ENCODE assay signal across 18 cellular contexts in genomic region chr3:31793040-31793439, GRCh38.
DNase-seq lines count a peak whose midpoint lies in the region; ATAC-seq and TF ChIP-seq lines count a peak whose summit lies in the region.
"Had no signal": no experiment of that assay in that cellular context is flagged by ENCODE, and none has a peak within 500 bp of the region (broad histone marks: within the 10 kb centered on the region; RNA-seq: fewer than 3 reads in every experiment).

No MANE protein-coding gene starts in this region.

- no peak for ATAC-seq in SK-N-SH treated with all-trans-retinoic acid at 6 μM for 48 hours
- ATAC-seq in heart right ventricle = peak in 5 of 8 donors; percentile 76 to 82 (median 79)
- no peak for ATAC-seq in HG03097 (IDR thresholded peaks at IDR 0.05; ENCODE audit: low FRiP score, unreplicated experiment)
- ATAC-seq: HCT116 had no signal

- H3K4me3 Mint-ChIP-seq in nephron = peak overlapping the region in 2 of 3 experiments; percentile 7 to 8
- H3K4me3 Mint-ChIP-seq in activated T-helper 2 cell treated with anti-CD3 and anti-CD28 coated beads, Interferon-gamma antibody, Interleukin-2, Interleukin-4, amounts not matched to agents 10 μg/mL and 5 μg/mL and 100 μg/mL, durations not matched to agents 14 hours and 24 hours and 36 hours (ENCODE audit: low read depth) = no peak overlapping the region
- H3K4me3 Mint-ChIP-seq: CD4-positive, CD25-positive, alpha-beta regulatory T cell; IgD-negative memory B cell had no signal

- H3K36me3 Mint-ChIP-seq in nephron (ENCODE audit: low read depth) = peaks cover 4% of the 10 kb centered on the region
- no peaks in the 10 kb centered on the region for H3K36me3 Mint-ChIP-seq in activated T-helper 2 cell treated with anti-CD3 and anti-CD28 coated beads, Interferon-gamma antibody, Interleukin-2, Interleukin-4, amounts not matched to agents 10 μg/mL and 5 μg/mL and 100 μg/mL, durations not matched to agents 14 hours and 24 hours and 36 hours (ENCODE audit: low read depth)
- H3K36me3 Mint-ChIP-seq: CD4-positive, CD25-positive, alpha-beta regulatory T cell had no signal

- H3K4me1 ChIP-seq in Loucy (ENCODE audit: insufficient read depth, low read length, poor library complexity, severe bottlenecking) (peaks cover 5% of the 10 kb centered on the region), heart right ventricle (peaks cover 0 to 11% (median 6%) of the 10 kb centered on the region in 9 donors), osteoblast (ENCODE audit: insufficient read depth, low read length) (no peaks in the 10 kb centered on the region)

- H3K4me2 ChIP-seq in Loucy (ENCODE audit: low read depth, low read length, poor library complexity, severe bottlenecking) = no peak overlapping the region
- H3K4me2 ChIP-seq in osteoblast (ENCODE audit: insufficient read depth, low read length) = no peak overlapping the region
- H3K4me2 ChIP-seq: PC-9 had no signal

- H3K36me3 ChIP-seq in Loucy (ENCODE audit: insufficient read depth, low read length) = no peaks in the 10 kb centered on the region
- H3K36me3 ChIP-seq in heart right ventricle = no peaks in the 10 kb centered on the region
- no peaks in the 10 kb centered on the region for H3K36me3 ChIP-seq in osteoblast (ENCODE audit: insufficient read depth, low read length)

- no peaks in the 10 kb centered on the region for H3K9me3 Mint-ChIP-seq in nephron
- H3K9me3 Mint-ChIP-seq in activated T-helper 2 cell treated with anti-CD3 and anti-CD28 coated beads, Interferon-gamma antibody, Interleukin-2, Interleukin-4, amounts not matched to agents 10 μg/mL and 5 μg/mL and 100 μg/mL, durations not matched to agents 14 hours and 24 hours and 36 hours = no peaks in the 10 kb centered on the region

- H2AFZ ChIP-seq in Loucy (ENCODE audit: low read length) = peak overlapping the region; percentile 7; the same call in 1 of the 2 replicates
- no peak overlapping the region for H2AFZ ChIP-seq in osteoblast (ENCODE audit: low read length)
- H2AFZ ChIP-seq: PC-9 had no signal

- H3F3A ChIP-seq in Loucy (ENCODE audit: low read depth) = no peaks in the 10 kb centered on the region

- H4K20me1 ChIP-seq in Loucy (ENCODE audit: insufficient read depth, low read length, poor library complexity, severe bottlenecking) = no peaks in the 10 kb centered on the region
- no peaks in the 10 kb centered on the region for H4K20me1 ChIP-seq in osteoblast (ENCODE audit: insufficient read depth, low read length)

- WGBS in heart right ventricle, 2 donors = 21 to 33% methylated on average over 4 of the region's 4 CpGs

- H3K9me2 ChIP-seq in Loucy (replicated peaks; ENCODE audit: low read depth, low read length) = no peaks in the 10 kb centered on the region

- H3K4me3 ChIP-seq in Loucy (ENCODE audit: low read length, poor library complexity, severe bottlenecking) = no peak overlapping the region
- no peak overlapping the region for H3K4me3 ChIP-seq in heart right ventricle
- H3K4me3 ChIP-seq in osteoblast (ENCODE audit: insufficient read depth, low read length) = no peak overlapping the region
- H3K4me3 ChIP-seq: PC-9 had no signal

- peaks cover 35% of the 10 kb centered on the region for H3K4me1 Mint-ChIP-seq in nephron
- no peaks in the 10 kb centered on the region for H3K4me1 Mint-ChIP-seq in activated T-helper 2 cell treated with anti-CD3 and anti-CD28 coated beads, Interferon-gamma antibody, Interleukin-2, Interleukin-4, amounts not matched to agents 10 μg/mL and 5 μg/mL and 100 μg/mL, durations not matched to agents 14 hours and 24 hours and 36 hours (ENCODE audit: low read depth)
- H3K4me1 Mint-ChIP-seq: CD4-positive, CD25-positive, alpha-beta regulatory T cell had no signal

- intact Hi-C loops in heart right ventricle (cut with DNase I) = no loop called here
- intact Hi-C loops in activated T-helper 2 cell treated with anti-CD3 and anti-CD28 coated beads, Interferon-gamma antibody, Interleukin-2, Interleukin-4, amounts not matched to agents 10 μg/mL and 5 μg/mL and 100 μg/mL, durations not matched to agents 14 hours and 24 hours and 36 hours (cut with micrococcal nuclease) = no loop called here

- H3K27me3 Mint-ChIP-seq in nephron (ENCODE audit: low read depth) = no peaks in the 10 kb centered on the region
- H3K27me3 Mint-ChIP-seq in activated T-helper 2 cell treated with anti-CD3 and anti-CD28 coated beads, Interferon-gamma antibody, Interleukin-2, Interleukin-4, amounts not matched to agents 10 μg/mL and 5 μg/mL and 100 μg/mL, durations not matched to agents 14 hours and 24 hours and 36 hours (ENCODE audit: low read depth) = peaks cover 4% of the 10 kb centered on the region
- H3K27me3 Mint-ChIP-seq: IgD-negative memory B cell had no signal

- no peaks in the 10 kb centered on the region for H3K27me3 ChIP-seq in Loucy (ENCODE audit: insufficient read depth, low read length, poor library complexity, severe bottlenecking)
- no peaks in the 10 kb centered on the region for H3K27me3 ChIP-seq in heart right ventricle
- no peaks in the 10 kb centered on the region for H3K27me3 ChIP-seq in osteoblast (ENCODE audit: insufficient read depth, low read length)

- TF ChIP-seq CTCF in Loucy (conservative IDR thresholded peaks at IDR 0.05; ENCODE audit: low read length) = no peak
- no peak for TF ChIP-seq CTCF in heart right ventricle (IDR thresholded peaks at IDR 0.05)
- TF ChIP-seq CTCF in nephron (IDR thresholded peaks at IDR 0.05; ENCODE audit: unreplicated experiment in 3 of 3) = no peak
- no peak for TF ChIP-seq CTCF in osteoblast (IDR thresholded peaks at IDR 0.05; ENCODE audit: extremely low read depth, low read depth, low read length)

- H3K27ac ChIP-seq in heart right ventricle (no peak overlapping the region), osteoblast (ENCODE audit: low read depth, low read length) (no peak overlapping the region)
- H3K27ac ChIP-seq: PC-9 had no signal

- no peak overlapping the region for H3K9ac ChIP-seq in Loucy (ENCODE audit: low read depth, low read length, poor library complexity, severe bottlenecking)

- H3K79me2 ChIP-seq in Loucy (ENCODE audit: insufficient read depth, low read length) = no peaks in the 10 kb centered on the region
- no peaks in the 10 kb centered on the region for H3K79me2 ChIP-seq in osteoblast (ENCODE audit: insufficient read depth, low read length)

- H3K9me3 ChIP-seq in Loucy (ENCODE audit: insufficient read depth, low read depth, low read length) (no peaks in the 10 kb centered on the region), heart right ventricle (no peaks in the 10 kb centered on the region), osteoblast (ENCODE audit: low read depth, low read length) (peaks cover 3% of the 10 kb centered on the region)

- peak overlapping the region; percentile 16 to 54 (median 45) for H3K27ac Mint-ChIP-seq in nephron
- H3K27ac Mint-ChIP-seq in activated T-helper 2 cell treated with anti-CD3 and anti-CD28 coated beads, Interferon-gamma antibody, Interleukin-2, Interleukin-4, amounts not matched to agents 10 μg/mL and 5 μg/mL and 100 μg/mL, durations not matched to agents 14 hours and 24 hours and 36 hours = no peak overlapping the region
- H3K27ac Mint-ChIP-seq: CD4-positive, CD25-positive, alpha-beta regulatory T cell had no signal

- DNase-seq in heart right ventricle (peak in 1 of 2 donors; percentile 49), SHP77 treated with DMSO at 0.1 percent for 48 hours (lab: John Stamatoyannopoulos, UW) (no peak), osteoblast (ENCODE audit: insufficient read length, low spot score, missing footprints) (no peak)
- no peak for DNase-seq in activated T-helper 2 cell treated with anti-CD3 and anti-CD28 coated beads, Interferon-gamma antibody, Interleukin-2, Interleukin-4, amounts not matched to agents 10 μg/mL and 5 μg/mL and 100 μg/mL, durations not matched to agents 14 hours and 24 hours and 36 hours (ENCODE audit: low spot score)
- DNase-seq: ACHN; Calu3; CD4-positive, CD25-positive, alpha-beta regulatory T cell; DMS79 treated with DMSO at 0.1 percent for 48 hours; NCI-H1048; NCI-H446; NCI-H748 treated with DMSO at 0.1 percent for 48 hours; PC-9 had no signal

TF ChIP-seq in SK-N-SH treated with all-trans-retinoic acid at 6 μM for 48 hours, 23 proteins besides CTCF, POLR2A, EP300 and RAD21:
- TF ChIP-seq SNAI2 (CRISPR knock-in tag; IDR thresholded peaks at IDR 0.05) (no peak), CSDC2 (CRISPR knock-in tag; IDR thresholded peaks at IDR 0.05) (no peak), PATZ1 (CRISPR knock-in tag; IDR thresholded peaks at IDR 0.05; ENCODE audit: borderline replicate concordance) (no peak), CSRNP3 (CRISPR knock-in tag; IDR thresholded peaks at IDR 0.05) (no peak), ISL1 (CRISPR knock-in tag; IDR thresholded peaks at IDR 0.05) (peak; percentile 64; the same call in 1 of the 2 replicates), ZFP30 (CRISPR knock-in tag; IDR thresholded peaks at IDR 0.05) (no peak)

Comparison
In these comparisons a context has a peak if more than half of its experiments do, and no peak if none do; other contexts are left out.
1. ATAC-seq: peak in heart right ventricle (5 of 8); none in SK-N-SH treated with all-trans-retinoic acid at 6 μM for 48 hours (single experiment) and HG03097 (single experiment).